9 cellular contexts compared by ENCODE assay signal in the genomic region with DNA sequence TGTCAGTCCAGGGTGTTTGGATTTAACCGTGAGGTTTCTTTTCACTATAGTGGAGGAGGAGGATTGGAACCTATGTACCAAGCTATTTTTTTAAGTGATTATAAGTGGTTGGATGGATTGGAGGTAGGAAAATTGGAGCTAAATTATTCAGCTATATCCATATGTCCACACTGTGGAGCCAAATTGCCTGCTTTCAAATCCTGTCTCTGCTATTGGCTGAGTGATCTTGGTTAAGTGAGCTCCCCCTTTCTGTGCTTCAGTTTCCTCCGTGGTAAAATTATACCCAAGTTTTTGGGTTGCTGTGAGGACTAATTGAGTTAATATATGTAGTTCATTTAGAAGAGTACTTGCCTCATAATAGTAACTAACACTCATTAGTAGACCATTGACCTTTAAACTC. TPM values are rescaled to one million over a fixed set of nuclear protein-coding genes. Genes with fewer than 3 reads are reported as not detected.
DNase-seq lines count a peak whose midpoint lies in the region; ATAC-seq and TF ChIP-seq lines count a peak whose summit lies in the region.
"Had no signal": no experiment of that assay in that cellular context is flagged by ENCODE, and none has a peak within 500 bp of the region (broad histone marks: within the 10 kb centered on the region; RNA-seq: fewer than 3 reads in every experiment).

No MANE protein-coding gene starts in this region.

- TF ChIP-seq CTCF in foreskin fibroblast (IDR thresholded peaks at IDR 0.05; ENCODE audit: low read depth, low read length), result peak; percentile 40
- no peak for TF ChIP-seq CTCF in upper lobe of left lung (IDR thresholded peaks at IDR 0.05)

- POLR2A ChIA-PET in HEK293T (lab: Yijun Ruan, JAX), result no interaction called here

- TF ChIP-seq POLR2A in upper lobe of left lung (IDR thresholded peaks at IDR 0.05), result no peak

- no peaks in the 10 kb centered on the region for H3K27me3 ChIP-seq in upper lobe of left lung

- H3K4me3 ChIP-seq in foreskin fibroblast (ENCODE audit: low read depth in 1 of 2, low read length in 2 of 2), result no peak overlapping the region
- H3K4me3 ChIP-seq in upper lobe of left lung, result no peak overlapping the region
- H3K4me3 ChIP-seq: PC-9 had no signal

- WGBS in upper lobe of left lung, 2 donors, result 41 to 49% methylated on average over 2 of the region's 2 CpGs

- DNase-seq in AML-193 (lab: John Stamatoyannopoulos, UW) (peak; percentile 28 to 55), HEK293T (ENCODE audit: extremely low spot score) (peak; percentile 20), SHP77 (lab: John Stamatoyannopoulos, UW) (peak; percentile 36 to 39), foreskin fibroblast (peak; percentile 66 to 85), caudate nucleus (lab: John Stamatoyannopoulos, UW) (no peak), upper lobe of left lung (no peak)
- DNase-seq in activated CD4-positive, alpha-beta T cell treated with anti-CD3 and anti-CD28 coated beads for 1 hour, result no peak
- no peak for DNase-seq in activated T-cell treated with anti-CD3 and anti-CD28 coated beads, Interleukin-2, amount 50 U/mL, for 48 hours
- DNase-seq: PC-9 had no signal

- H3K36me3 ChIP-seq in upper lobe of left lung, result no peaks in the 10 kb centered on the region

- CTCF ChIA-PET in HEK293T (lab: Yijun Ruan, JAX), result interaction anchor here (0.9 kb wide), 1 partner anchor 190 kb away, joined by 4 read pairs; no protein-coding TSS in a partner anchor

- no peak for TF ChIP-seq EP300 in upper lobe of left lung (IDR thresholded peaks at IDR 0.05)

- no peaks in the 10 kb centered on the region for H3K9me3 ChIP-seq in upper lobe of left lung

- peaks cover 14 to 25% (median 20%) of the 10 kb centered on the region in 4 donors for H3K4me1 ChIP-seq in upper lobe of left lung

- H3K27ac ChIP-seq in caudate nucleus (ENCODE audit: low read depth, low read length) (no peak overlapping the region), upper lobe of left lung (no peak overlapping the region)
- H3K27ac ChIP-seq: PC-9 had no signal

- ATAC-seq in upper lobe of left lung (ENCODE audit: low FRiP score in 2 of 2), result no peak

TF ChIP-seq in HEK293T, 16 proteins besides CTCF, POLR2A, EP300 and RAD21:
- TF ChIP-seq FOXK2 (IDR thresholded peaks at IDR 0.05), result no peak
- no peak for TF ChIP-seq SUZ12 (IDR thresholded peaks at IDR 0.05)
- TF ChIP-seq, protein P1, sequence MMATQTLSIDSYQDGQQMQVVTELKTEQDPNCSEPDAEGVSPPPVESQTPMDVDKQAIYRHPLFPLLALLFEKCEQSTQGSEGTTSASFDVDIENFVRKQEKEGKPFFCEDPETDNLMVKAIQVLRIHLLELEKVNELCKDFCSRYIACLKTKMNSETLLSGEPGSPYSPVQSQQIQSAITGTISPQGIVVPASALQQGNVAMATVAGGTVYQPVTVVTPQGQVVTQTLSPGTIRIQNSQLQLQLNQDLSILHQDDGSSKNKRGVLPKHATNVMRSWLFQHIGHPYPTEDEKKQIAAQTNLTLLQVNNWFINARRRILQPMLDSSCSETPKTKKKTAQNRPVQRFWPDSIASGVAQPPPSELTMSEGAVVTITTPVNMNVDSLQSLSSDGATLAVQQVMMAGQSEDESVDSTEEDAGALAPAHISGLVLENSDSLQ (IDR thresholded peaks at IDR 0.05), result no peak
- no peak for TF ChIP-seq SP1 (IDR thresholded peaks at IDR 0.05)
- TF ChIP-seq ARNT (IDR thresholded peaks at IDR 0.05), result no peak
- no peak for TF ChIP-seq HDGF (IDR thresholded peaks at IDR 0.05; ENCODE audit: borderline replicate concordance)
- no peak for TF ChIP-seq LEF1 (IDR thresholded peaks at IDR 0.05; ENCODE audit: borderline replicate concordance)
- TF ChIP-seq ELF4 (IDR thresholded peaks at IDR 0.05), result no peak
- TF ChIP-seq ZNF384 (IDR thresholded peaks at IDR 0.05), result no peak
- TF ChIP-seq FOXM1 (IDR thresholded peaks at IDR 0.05; ENCODE audit: borderline replicate concordance), result no peak
- TF ChIP-seq BHLHE40 (IDR thresholded peaks at IDR 0.05; ENCODE audit: borderline replicate concordance), result no peak
- no peak for TF ChIP-seq CTBP1 (IDR thresholded peaks at IDR 0.05; ENCODE audit: borderline replicate concordance)
- TF ChIP-seq NFRKB (IDR thresholded peaks at IDR 0.05), result no peak
- no peak for TF ChIP-seq FOXA1 (IDR thresholded peaks at IDR 0.05)
- TF ChIP-seq L3MBTL2 (conservative IDR thresholded peaks at IDR 0.05), result no peak
- TF ChIP-seq TARDBP (IDR thresholded peaks at IDR 0.05), result no peak

RNA-seq across cellular contexts. Expression of a gene that starts 2.5 kb away (rescaled TPM):
- 10 to 100 TPM in 1 of 6 donors, 1 to 10 TPM in 5; 2.9 to 17.8 (median 4.9) TPM for total RNA-seq in upper lobe of left lung

RNA-seq across cellular contexts. Expression of a gene that starts 3.1 kb away (rescaled TPM):
- 100 to 1,000 TPM in 1 of 6 donors, 10 to 100 TPM in 5; 22.1 to 107 (median 27.1) TPM for total RNA-seq in upper lobe of left lung

RNA-seq across cellular contexts. Expression of a gene that starts 34.7 kb away (rescaled TPM):
- 100 to 1,000 TPM in 1 of 6 donors, 10 to 100 TPM in 5; 39.0 to 114 (median 71.9) TPM for total RNA-seq in upper lobe of left lung

Comparison
In these comparisons a context has a peak if more than half of its experiments do, and no peak if none do; other contexts are left out.
1. DNase-seq: peak in AML-193 (2 of 2), HEK293T (single experiment), SHP77 (2 of 2) and foreskin fibroblast (2 of 2); none in caudate nucleus (0 of 61), activated CD4-positive, alpha-beta T cell treated with anti-CD3 and anti-CD28 coated beads for 1 hour (single experiment), upper lobe of left lung (0 of 2) and activated T-cell treated with anti-CD3 and anti-CD28 coated beads, Interleukin-2, amount 50 U/mL, for 48 hours (0 of 2).